ENCODE assay signal across 1 cellular context in the genomic region with DNA sequence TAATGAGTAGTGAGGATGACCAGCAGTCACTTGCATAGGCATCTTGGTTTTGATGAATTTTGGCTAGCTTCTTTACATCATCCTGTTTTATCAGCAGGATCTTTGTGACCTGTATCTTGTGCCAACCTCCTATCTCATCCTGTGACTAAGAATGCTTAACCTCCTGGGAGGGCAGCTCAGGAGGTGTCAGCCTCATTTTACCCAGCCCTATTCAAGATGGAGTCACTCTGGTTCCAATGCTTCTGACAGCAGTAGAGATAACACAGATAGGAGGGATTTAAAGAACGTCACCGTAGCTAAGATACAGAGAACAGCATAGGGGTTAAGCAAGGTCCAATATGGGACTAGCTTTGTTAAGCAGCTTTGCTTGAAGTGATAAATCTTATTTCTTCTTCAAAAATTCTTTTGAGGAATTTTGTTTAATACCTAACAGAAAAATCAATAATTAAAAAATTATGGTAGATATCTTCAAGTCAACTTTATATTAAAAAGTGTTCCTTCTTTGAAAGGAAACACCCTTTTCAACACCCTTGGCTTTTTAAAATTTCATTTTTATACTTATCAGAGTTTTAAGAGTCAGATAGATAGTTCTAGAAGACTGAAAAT.
TF ChIP-seq lines count a peak whose summit lies in the region.

No MANE protein-coding gene starts in this region.

TF ChIP-seq in K562, 482 proteins besides CTCF, POLR2A, EP300 and RAD21 (continued from another document and continues in another):
- TF ChIP-seq, protein P1, sequence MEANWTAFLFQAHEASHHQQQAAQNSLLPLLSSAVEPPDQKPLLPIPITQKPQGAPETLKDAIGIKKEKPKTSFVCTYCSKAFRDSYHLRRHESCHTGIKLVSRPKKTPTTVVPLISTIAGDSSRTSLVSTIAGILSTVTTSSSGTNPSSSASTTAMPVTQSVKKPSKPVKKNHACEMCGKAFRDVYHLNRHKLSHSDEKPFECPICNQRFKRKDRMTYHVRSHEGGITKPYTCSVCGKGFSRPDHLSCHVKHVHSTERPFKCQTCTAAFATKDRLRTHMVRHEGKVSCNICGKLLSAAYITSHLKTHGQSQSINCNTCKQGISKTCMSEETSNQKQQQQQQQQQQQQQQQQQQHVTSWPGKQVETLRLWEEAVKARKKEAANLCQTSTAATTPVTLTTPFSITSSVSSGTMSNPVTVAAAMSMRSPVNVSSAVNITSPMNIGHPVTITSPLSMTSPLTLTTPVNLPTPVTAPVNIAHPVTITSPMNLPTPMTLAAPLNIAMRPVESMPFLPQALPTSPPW (CRISPR knock-in tag; IDR thresholded peaks at IDR 0.05), result peak; percentile 39; the same call in 1 of the 2 replicates
- TF ChIP-seq, protein P2, sequence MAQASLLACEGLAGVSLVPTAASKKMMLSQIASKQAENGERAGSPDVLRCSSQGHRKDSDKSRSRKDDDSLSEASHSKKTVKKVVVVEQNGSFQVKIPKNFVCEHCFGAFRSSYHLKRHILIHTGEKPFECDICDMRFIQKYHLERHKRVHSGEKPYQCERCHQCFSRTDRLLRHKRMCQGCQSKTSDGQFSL (CRISPR knock-in tag; IDR thresholded peaks at IDR 0.05), result no peak
- TF ChIP-seq, protein P2 (tag; IDR thresholded peaks at IDR 0.05), result peak in 1 of 2 experiments; percentile 98; a peak in 2 of 4 replicates
- TF ChIP-seq CCAR2 (IDR thresholded peaks at IDR 0.05; ENCODE audit: low read depth, low read length), result no peak
- TF ChIP-seq SIN3A (IDR thresholded peaks at IDR 0.05; ENCODE audit: borderline replicate concordance in 2 of 2, control insufficient read depth in 1 of 2, low read depth in 2 of 2, low read length in 2 of 2), result no peak
- no peak for TF ChIP-seq CC2D1A (IDR thresholded peaks at IDR 0.05)
- TF ChIP-seq, protein P3, sequence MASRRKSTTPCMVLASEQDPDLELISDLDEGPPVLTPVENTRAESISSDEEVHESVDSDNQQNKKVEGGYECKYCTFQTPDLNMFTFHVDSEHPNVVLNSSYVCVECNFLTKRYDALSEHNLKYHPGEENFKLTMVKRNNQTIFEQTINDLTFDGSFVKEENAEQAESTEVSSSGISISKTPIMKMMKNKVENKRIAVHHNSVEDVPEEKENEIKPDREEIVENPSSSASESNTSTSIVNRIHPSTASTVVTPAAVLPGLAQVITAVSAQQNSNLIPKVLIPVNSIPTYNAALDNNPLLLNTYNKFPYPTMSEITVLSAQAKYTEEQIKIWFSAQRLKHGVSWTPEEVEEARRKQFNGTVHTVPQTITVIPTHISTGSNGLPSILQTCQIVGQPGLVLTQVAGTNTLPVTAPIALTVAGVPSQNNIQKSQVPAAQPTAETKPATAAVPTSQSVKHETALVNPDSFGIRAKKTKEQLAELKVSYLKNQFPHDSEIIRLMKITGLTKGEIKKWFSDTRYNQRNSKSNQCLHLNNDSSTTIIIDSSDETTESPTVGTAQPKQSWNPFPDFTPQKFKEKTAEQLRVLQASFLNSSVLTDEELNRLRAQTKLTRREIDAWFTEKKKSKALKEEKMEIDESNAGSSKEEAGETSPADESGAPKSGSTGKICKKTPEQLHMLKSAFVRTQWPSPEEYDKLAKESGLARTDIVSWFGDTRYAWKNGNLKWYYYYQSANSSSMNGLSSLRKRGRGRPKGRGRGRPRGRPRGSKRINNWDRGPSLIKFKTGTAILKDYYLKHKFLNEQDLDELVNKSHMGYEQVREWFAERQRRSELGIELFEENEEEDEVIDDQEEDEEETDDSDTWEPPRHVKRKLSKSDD (conservative IDR thresholded peaks at IDR 0.05; ENCODE audit: low read length), result no peak
- TF ChIP-seq PHB2 (IDR thresholded peaks at IDR 0.05; ENCODE audit: low read depth), result no peak
- no peak for TF ChIP-seq ZNF586 (CRISPR knock-in tag; conservative IDR thresholded peaks at IDR 0.05)
- no peak for TF ChIP-seq PHF8 (IDR thresholded peaks at IDR 0.05; ENCODE audit: borderline replicate concordance, low read length)
- TF ChIP-seq NFIC (IDR thresholded peaks at IDR 0.05), result no peak
- no peak for TF ChIP-seq LEF1 (IDR thresholded peaks at IDR 0.05)
- TF ChIP-seq SRF (CRISPR knock-in tag; IDR thresholded peaks at IDR 0.05), result 0 out of 4 replicates have a peak, but pooled peaks of 1 of the 2 experiments have one; percentile 47
- TF ChIP-seq CBX5 (IDR thresholded peaks at IDR 0.05; ENCODE audit: borderline replicate concordance, low read depth), result no peak
- TF ChIP-seq TOE1 (IDR thresholded peaks at IDR 0.05; ENCODE audit: borderline replicate concordance), result no peak
- no peak for TF ChIP-seq TOE1 (CRISPR knock-in tag; IDR thresholded peaks at IDR 0.05; ENCODE audit: borderline replicate concordance, low read depth)
- TF ChIP-seq, protein P4, sequence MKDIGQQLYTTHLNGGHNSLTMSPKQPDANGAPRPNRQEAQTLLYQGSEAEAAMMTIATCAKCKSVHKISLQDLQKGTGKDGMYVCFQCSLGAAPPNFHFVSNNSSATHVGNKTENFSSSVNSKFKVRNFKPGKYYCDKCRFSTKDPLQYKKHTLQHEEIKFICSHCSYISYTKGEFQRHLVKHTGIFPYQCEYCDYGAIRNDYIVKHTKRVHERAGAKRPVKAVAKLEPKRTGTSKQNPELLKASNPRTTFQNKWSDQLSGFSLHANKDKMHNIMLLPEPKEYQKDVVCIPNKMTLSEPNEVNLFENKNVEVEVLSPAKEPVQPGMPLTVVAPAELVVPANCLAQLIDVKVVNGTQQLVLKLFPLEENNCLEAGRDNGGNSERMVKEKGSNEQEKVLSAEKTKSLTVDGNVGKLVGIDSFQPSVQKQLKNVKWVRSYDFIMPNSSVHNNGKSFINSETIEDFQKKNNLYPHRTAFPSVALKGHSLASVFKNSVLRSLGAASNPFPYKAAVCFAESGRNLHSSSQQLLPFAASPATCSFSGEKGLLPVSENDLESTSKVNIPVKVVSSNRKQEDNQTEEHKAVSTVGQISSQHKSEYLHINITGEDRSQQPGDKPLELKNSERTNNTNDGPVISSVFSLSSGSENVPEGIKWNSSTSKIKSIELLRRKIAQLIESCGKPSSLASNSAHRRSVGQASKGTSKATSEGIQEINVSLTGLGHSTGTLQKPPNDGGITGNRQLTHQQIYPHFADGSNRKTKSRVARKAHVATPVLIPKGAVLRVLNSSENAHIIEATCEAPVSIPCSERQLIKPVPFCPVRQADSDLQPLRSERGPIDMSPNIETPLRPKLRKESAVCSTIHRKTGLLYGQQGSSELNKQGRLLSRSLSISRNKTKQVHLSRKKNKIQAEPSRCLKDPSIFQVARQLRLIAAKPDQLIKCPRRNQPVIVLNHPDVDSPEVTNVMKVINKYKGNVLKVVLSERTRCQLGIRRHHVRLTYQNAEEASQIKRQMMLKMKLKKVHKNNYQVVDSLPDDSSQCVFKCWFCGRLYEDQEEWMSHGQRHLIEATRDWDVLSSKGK (CRISPR knock-in tag; IDR thresholded peaks at IDR 0.05), result peak; percentile 86; the same call in 1 of the 2 replicates
- peak; percentile 99 for TF ChIP-seq ERF (CRISPR knock-in tag; IDR thresholded peaks at IDR 0.05)
- TF ChIP-seq ZNF583 (CRISPR knock-in tag; IDR thresholded peaks at IDR 0.05), result peak; percentile 96
- no peak for TF ChIP-seq TAF1 (IDR thresholded peaks at IDR 0.05; ENCODE audit: control insufficient read depth, extremely low read depth, insufficient read depth, low read length, severe bottlenecking)
- no peak for TF ChIP-seq U2AF2 (optimal IDR thresholded peaks at IDR 0.05; ENCODE audit: low read depth, low read length)
- TF ChIP-seq HDGF (IDR thresholded peaks at IDR 0.05), result no peak
- TF ChIP-seq CREBBP (IDR thresholded peaks at IDR 0.05; ENCODE audit: low read depth, low read length), result no peak
- TF ChIP-seq POU5F1 (IDR thresholded peaks at IDR 0.05; ENCODE audit: borderline replicate concordance, low read depth, low read length, partially characterized antibody), result no peak
- TF ChIP-seq, protein P5, sequence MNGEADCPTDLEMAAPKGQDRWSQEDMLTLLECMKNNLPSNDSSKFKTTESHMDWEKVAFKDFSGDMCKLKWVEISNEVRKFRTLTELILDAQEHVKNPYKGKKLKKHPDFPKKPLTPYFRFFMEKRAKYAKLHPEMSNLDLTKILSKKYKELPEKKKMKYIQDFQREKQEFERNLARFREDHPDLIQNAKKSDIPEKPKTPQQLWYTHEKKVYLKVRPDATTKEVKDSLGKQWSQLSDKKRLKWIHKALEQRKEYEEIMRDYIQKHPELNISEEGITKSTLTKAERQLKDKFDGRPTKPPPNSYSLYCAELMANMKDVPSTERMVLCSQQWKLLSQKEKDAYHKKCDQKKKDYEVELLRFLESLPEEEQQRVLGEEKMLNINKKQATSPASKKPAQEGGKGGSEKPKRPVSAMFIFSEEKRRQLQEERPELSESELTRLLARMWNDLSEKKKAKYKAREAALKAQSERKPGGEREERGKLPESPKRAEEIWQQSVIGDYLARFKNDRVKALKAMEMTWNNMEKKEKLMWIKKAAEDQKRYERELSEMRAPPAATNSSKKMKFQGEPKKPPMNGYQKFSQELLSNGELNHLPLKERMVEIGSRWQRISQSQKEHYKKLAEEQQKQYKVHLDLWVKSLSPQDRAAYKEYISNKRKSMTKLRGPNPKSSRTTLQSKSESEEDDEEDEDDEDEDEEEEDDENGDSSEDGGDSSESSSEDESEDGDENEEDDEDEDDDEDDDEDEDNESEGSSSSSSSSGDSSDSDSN (IDR thresholded peaks at IDR 0.05; ENCODE audit: borderline replicate concordance in 1 of 2, low read depth in 2 of 2, low read length in 2 of 2), result no peak
- no peak for TF ChIP-seq GABPB1 (CRISPR knock-in tag; IDR thresholded peaks at IDR 0.05)
- TF ChIP-seq ZBTB17 (CRISPR knock-in tag; IDR thresholded peaks at IDR 0.05), result peak; percentile 95
- TF ChIP-seq, protein P6, sequence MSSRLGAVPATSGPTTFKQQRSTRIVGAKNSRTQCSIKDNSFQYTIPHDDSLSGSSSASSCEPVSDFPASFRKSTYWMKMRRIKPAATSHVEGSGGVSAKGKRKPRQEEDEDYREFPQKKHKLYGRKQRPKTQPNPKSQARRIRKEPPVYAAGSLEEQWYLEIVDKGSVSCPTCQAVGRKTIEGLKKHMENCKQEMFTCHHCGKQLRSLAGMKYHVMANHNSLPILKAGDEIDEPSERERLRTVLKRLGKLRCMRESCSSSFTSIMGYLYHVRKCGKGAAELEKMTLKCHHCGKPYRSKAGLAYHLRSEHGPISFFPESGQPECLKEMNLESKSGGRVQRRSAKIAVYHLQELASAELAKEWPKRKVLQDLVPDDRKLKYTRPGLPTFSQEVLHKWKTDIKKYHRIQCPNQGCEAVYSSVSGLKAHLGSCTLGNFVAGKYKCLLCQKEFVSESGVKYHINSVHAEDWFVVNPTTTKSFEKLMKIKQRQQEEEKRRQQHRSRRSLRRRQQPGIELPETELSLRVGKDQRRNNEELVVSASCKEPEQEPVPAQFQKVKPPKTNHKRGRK (tag; IDR thresholded peaks at IDR 0.05), result no peak
- TF ChIP-seq, protein P7, sequence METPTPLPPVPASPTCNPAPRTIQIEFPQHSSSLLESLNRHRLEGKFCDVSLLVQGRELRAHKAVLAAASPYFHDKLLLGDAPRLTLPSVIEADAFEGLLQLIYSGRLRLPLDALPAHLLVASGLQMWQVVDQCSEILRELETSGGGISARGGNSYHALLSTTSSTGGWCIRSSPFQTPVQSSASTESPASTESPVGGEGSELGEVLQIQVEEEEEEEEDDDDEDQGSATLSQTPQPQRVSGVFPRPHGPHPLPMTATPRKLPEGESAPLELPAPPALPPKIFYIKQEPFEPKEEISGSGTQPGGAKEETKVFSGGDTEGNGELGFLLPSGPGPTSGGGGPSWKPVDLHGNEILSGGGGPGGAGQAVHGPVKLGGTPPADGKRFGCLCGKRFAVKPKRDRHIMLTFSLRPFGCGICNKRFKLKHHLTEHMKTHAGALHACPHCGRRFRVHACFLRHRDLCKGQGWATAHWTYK (CRISPR knock-in tag; IDR thresholded peaks at IDR 0.05), result peak; percentile 99
- no peak for TF ChIP-seq POLR2AphosphoS5 (IDR thresholded peaks at IDR 0.05; ENCODE audit: control insufficient read depth, insufficient read depth, low read depth, low read length)
- TF ChIP-seq, protein P8, sequence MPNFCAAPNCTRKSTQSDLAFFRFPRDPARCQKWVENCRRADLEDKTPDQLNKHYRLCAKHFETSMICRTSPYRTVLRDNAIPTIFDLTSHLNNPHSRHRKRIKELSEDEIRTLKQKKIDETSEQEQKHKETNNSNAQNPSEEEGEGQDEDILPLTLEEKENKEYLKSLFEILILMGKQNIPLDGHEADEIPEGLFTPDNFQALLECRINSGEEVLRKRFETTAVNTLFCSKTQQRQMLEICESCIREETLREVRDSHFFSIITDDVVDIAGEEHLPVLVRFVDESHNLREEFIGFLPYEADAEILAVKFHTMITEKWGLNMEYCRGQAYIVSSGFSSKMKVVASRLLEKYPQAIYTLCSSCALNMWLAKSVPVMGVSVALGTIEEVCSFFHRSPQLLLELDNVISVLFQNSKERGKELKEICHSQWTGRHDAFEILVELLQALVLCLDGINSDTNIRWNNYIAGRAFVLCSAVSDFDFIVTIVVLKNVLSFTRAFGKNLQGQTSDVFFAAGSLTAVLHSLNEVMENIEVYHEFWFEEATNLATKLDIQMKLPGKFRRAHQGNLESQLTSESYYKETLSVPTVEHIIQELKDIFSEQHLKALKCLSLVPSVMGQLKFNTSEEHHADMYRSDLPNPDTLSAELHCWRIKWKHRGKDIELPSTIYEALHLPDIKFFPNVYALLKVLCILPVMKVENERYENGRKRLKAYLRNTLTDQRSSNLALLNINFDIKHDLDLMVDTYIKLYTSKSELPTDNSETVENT (CRISPR knock-in tag; IDR thresholded peaks at IDR 0.05), result no peak
- TF ChIP-seq SUPT5H (IDR thresholded peaks at IDR 0.05), result no peak
- no peak for TF ChIP-seq RFX1 (IDR thresholded peaks at IDR 0.05)
- peak; percentile 95; the same call in 1 of the 2 replicates for TF ChIP-seq NR4A1 (CRISPR knock-in tag; IDR thresholded peaks at IDR 0.05)
- peak; percentile 66; the same call in 1 of the 2 replicates for TF ChIP-seq NR4A1 (tag; IDR thresholded peaks at IDR 0.05)
- TF ChIP-seq ZNF41 (CRISPR knock-in tag; conservative IDR thresholded peaks at IDR 0.05), result peak; percentile 96
- TF ChIP-seq, protein P9, sequence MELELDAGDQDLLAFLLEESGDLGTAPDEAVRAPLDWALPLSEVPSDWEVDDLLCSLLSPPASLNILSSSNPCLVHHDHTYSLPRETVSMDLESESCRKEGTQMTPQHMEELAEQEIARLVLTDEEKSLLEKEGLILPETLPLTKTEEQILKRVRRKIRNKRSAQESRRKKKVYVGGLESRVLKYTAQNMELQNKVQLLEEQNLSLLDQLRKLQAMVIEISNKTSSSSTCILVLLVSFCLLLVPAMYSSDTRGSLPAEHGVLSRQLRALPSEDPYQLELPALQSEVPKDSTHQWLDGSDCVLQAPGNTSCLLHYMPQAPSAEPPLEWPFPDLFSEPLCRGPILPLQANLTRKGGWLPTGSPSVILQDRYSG (tag; conservative IDR thresholded peaks at IDR 0.05; ENCODE audit: low read depth), result peak; percentile 93
- TF ChIP-seq, protein P10, sequence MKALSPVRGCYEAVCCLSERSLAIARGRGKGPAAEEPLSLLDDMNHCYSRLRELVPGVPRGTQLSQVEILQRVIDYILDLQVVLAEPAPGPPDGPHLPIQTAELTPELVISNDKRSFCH (CRISPR knock-in tag; IDR thresholded peaks at IDR 0.05), result peak; percentile 79; the same call in 1 of the 2 replicates
- TF ChIP-seq, protein P10 (tag; IDR thresholded peaks at IDR 0.05), result no peak
- TF ChIP-seq SIX5 (IDR thresholded peaks at IDR 0.05; ENCODE audit: borderline replicate concordance in 1 of 2, insufficient read depth in 1 of 2, low read depth in 1 of 2, low read length in 2 of 2), result no peak
- no peak for TF ChIP-seq NCOA4 (IDR thresholded peaks at IDR 0.05; ENCODE audit: partially characterized antibody)
- TF ChIP-seq MBD2 (IDR thresholded peaks at IDR 0.05; ENCODE audit: borderline replicate concordance, low read depth), result no peak
- TF ChIP-seq ZNF766 (CRISPR knock-in tag; conservative IDR thresholded peaks at IDR 0.05), result peak; percentile 99
- TF ChIP-seq ZNF140 (CRISPR knock-in tag; IDR thresholded peaks at IDR 0.05), result no peak
